Comparison of ENCODE assay signal across 19 cellular contexts in genomic region chr12:104309446-104309993, GRCh38. TPM values are rescaled to one million over a fixed set of nuclear protein-coding genes. Genes with fewer than 3 reads are reported as not detected.
DNase-seq lines count a peak whose midpoint lies in the region; ATAC-seq and TF ChIP-seq lines count a peak whose summit lies in the region.
"Had no signal": no experiment of that assay in that cellular context is flagged by ENCODE, and none has a peak within 500 bp of the region (broad histone marks: within the 10 kb centered on the region; RNA-seq: fewer than 3 reads in every experiment).

No MANE protein-coding gene starts in this region.

- H3K9me3 ChIP-seq in IMR-90 (ENCODE audit: control insufficient read depth, insufficient read depth, low read length) (no peaks in the 10 kb centered on the region), PC-9 (ENCODE audit: insufficient read depth, low read depth) (no peaks in the 10 kb centered on the region)
- H3K9me3 ChIP-seq in CD4-positive, alpha-beta T cell (ENCODE audit: control insufficient read depth, low read length) = no peaks in the 10 kb centered on the region
- H3K9me3 ChIP-seq: testis, vagina had no signal

- H4K20me1 ChIP-seq in IMR-90 (ENCODE audit: insufficient read depth, low read length) (peaks cover 90% of the 10 kb centered on the region), PC-9 (ENCODE audit: insufficient read depth) (peaks cover 100% of the 10 kb centered on the region)

- H3K18ac ChIP-seq in IMR-90 (ENCODE audit: low read depth, low read length) = no peak overlapping the region

- no peak overlapping the region for H3K4me3 Mint-ChIP-seq in nephron progenitor cell
- no peak overlapping the region for H3K4me3 Mint-ChIP-seq in CD4-positive, alpha-beta T cell
- H3K4me3 Mint-ChIP-seq: activated CD8-positive, alpha-beta T cell treated with anti-CD3 and anti-CD28 coated beads for 36 hours had no signal

- H4K5ac ChIP-seq in IMR-90 (ENCODE audit: low read depth, low read length) = no peak overlapping the region

- peak overlapping the region; percentile 8; the same call in 1 of the 2 replicates for H3K23ac ChIP-seq in IMR-90 (ENCODE audit: low read depth, low read length)

- H3K4me2 ChIP-seq in IMR-90 (ENCODE audit: low read depth, low read length) (no peak overlapping the region), PC-9 (peak overlapping the region; percentile 52)

- no peak for TF ChIP-seq POLR2A in IMR-90 (IDR thresholded peaks at IDR 0.05; ENCODE audit: low read depth, low read length)

- no CpG with 5 or more reads among the region's 4 CpGs for WGBS in IMR-90 (ENCODE audit: extremely low coverage in 2 of 2, insufficient read length in 1 of 2), 2 experiments

- H3K56ac ChIP-seq in IMR-90 (ENCODE audit: extremely low read depth, insufficient read depth, low read length) = no peak overlapping the region

- TF ChIP-seq RAD21 in IMR-90 (IDR thresholded peaks at IDR 0.05; ENCODE audit: low read length) = no peak

- peak overlapping the region; percentile 84 for H3K27ac Mint-ChIP-seq in nephron progenitor cell
- H3K27ac Mint-ChIP-seq in CD4-positive, alpha-beta T cell = no peak overlapping the region
- H3K27ac Mint-ChIP-seq: activated CD8-positive, alpha-beta T cell treated with anti-CD3 and anti-CD28 coated beads for 36 hours had no signal

- H3K27ac ChIP-seq in IMR-90 (ENCODE audit: insufficient read depth, low read length) (no peak overlapping the region), PC-9 (peak overlapping the region; percentile 77)
- no peak overlapping the region for H3K27ac ChIP-seq in CD4-positive, alpha-beta T cell (ENCODE audit: low read depth, low read length)
- H3K27ac ChIP-seq: 22Rv1, testis, vagina had no signal

- ATAC-seq in IMR-90 (ENCODE audit: low read depth) (peak; percentile 8; the same call in 1 of the 2 replicates), HG03280 (IDR thresholded peaks at IDR 0.05; ENCODE audit: unreplicated experiment) (no peak), HG03095 (IDR thresholded peaks at IDR 0.05; ENCODE audit: unreplicated experiment) (no peak)
- ATAC-seq in CD4-positive, alpha-beta T cell (ENCODE audit: poor library complexity) = no peak
- ATAC-seq: activated CD8-positive, alpha-beta T cell treated with anti-CD3 and anti-CD28 coated beads for 36 hours; left lobe of liver; stimulated activated naive CD8-positive, alpha-beta T cell treated with anti-CD3 and anti-CD28 coated beads, Interleukin-15, Interleukin-2, amounts not matched to agents 100 U/mL and 50 U/mL, for 24 hours had no signal

- H3K36me3 ChIP-seq in IMR-90 (ENCODE audit: control insufficient read depth, insufficient read depth, low read length) (peaks cover 34% of the 10 kb centered on the region), PC-9 (ENCODE audit: low read depth) (peaks cover 88% of the 10 kb centered on the region)

- H2AK5ac ChIP-seq in IMR-90 (ENCODE audit: low read depth, low read length) = no peak overlapping the region

- no peak overlapping the region for H3K9ac ChIP-seq in IMR-90 (ENCODE audit: low read depth, low read length)

- H3K4me1 ChIP-seq in IMR-90 (ENCODE audit: control insufficient read depth, insufficient read depth, low read length) = peaks cover 20% of the 10 kb centered on the region
- H3K4me1 ChIP-seq in PC-9 (replicated peaks; ENCODE audit: insufficient read depth) = peaks cover 98% of the 10 kb centered on the region

- no peak overlapping the region for H3K4ac ChIP-seq in IMR-90 (ENCODE audit: low read depth, low read length)

- no peak overlapping the region for H3K14ac ChIP-seq in IMR-90 (replicated peaks; ENCODE audit: low read depth, low read length)

- H2BK5ac ChIP-seq in IMR-90 (ENCODE audit: low read depth, low read length, poor library complexity, severe bottlenecking) = no peak overlapping the region

- H2BK20ac ChIP-seq in IMR-90 (ENCODE audit: low read depth, low read length) = no peak overlapping the region

- peaks cover 100% of the 10 kb centered on the region for H3K79me2 ChIP-seq in PC-9 (ENCODE audit: low read depth)

- H2AFZ ChIP-seq in IMR-90 (replicated peaks; ENCODE audit: low read length, poor library complexity) = no peak overlapping the region
- no peak overlapping the region for H2AFZ ChIP-seq in PC-9

- peaks cover 13% of the 10 kb centered on the region for H3K4me1 Mint-ChIP-seq in nephron progenitor cell
- H3K4me1 Mint-ChIP-seq in CD4-positive, alpha-beta T cell (ENCODE audit: low read depth) = peaks cover 37% of the 10 kb centered on the region

- peaks cover 16 to 56% of the 10 kb centered on the region in 2 experiments; a peak in 3 of 4 replicates for H3K79me1 ChIP-seq in IMR-90 (ENCODE audit: low read depth in 1 of 2, low read length in 2 of 2)

- H4K91ac ChIP-seq in IMR-90 (ENCODE audit: insufficient read depth, low read depth, low read length) = no peak overlapping the region

- no peak overlapping the region for H4K8ac ChIP-seq in IMR-90 (ENCODE audit: low read depth in 2 of 2, low read length in 2 of 2)

- no peak overlapping the region for H2BK120ac ChIP-seq in IMR-90 (ENCODE audit: low read depth, low read length)

- CTCF ChIA-PET in IMR-90 (lab: Yijun Ruan, JAX) (no interaction called here), PC-9 (lab: Charles Lee) (no interaction called here)
- CTCF ChIA-PET in CD4-positive, alpha-beta T cell (lab: Charles Lee) = no interaction called here

- H3F3A ChIP-seq in PC-9 (ENCODE audit: insufficient read depth, low read depth) = peaks cover 100% of the 10 kb centered on the region

- H3K9me3 Mint-ChIP-seq in nephron progenitor cell = peaks cover 11% of the 10 kb centered on the region
- no peaks in the 10 kb centered on the region for H3K9me3 Mint-ChIP-seq in CD4-positive, alpha-beta T cell
- H3K9me3 Mint-ChIP-seq: activated CD8-positive, alpha-beta T cell treated with anti-CD3 and anti-CD28 coated beads for 36 hours had no signal

- H3K36me3 Mint-ChIP-seq in nephron progenitor cell (ENCODE audit: low read depth) = peaks cover 80% of the 10 kb centered on the region
- peaks cover 48% of the 10 kb centered on the region for H3K36me3 Mint-ChIP-seq in CD4-positive, alpha-beta T cell (ENCODE audit: low read depth)

- intact Hi-C loops in IMR-90 (cut with micrococcal nuclease) (no loop called here), PC-9 (cut with micrococcal nuclease; ENCODE audit: unreplicated experiment) (no loop called here)
- intact Hi-C loops in CD4-positive, alpha-beta T cell (cut with DNase I, micrococcal nuclease) = loop anchor here in 1 of 2 experiments (10.0 kb wide), 1 partner anchor 245 kb away; the partner anchor contains the start of gene HCFC2

- H3K9me1 ChIP-seq in IMR-90 (ENCODE audit: insufficient read depth, low read length) = peaks cover 14% of the 10 kb centered on the region

- POLR2A ChIA-PET in IMR-90 (lab: Charles Lee; ENCODE audit: unreplicated experiment) (no interaction called here), PC-9 (lab: Charles Lee; ENCODE audit: unreplicated experiment) (no interaction called here)
- POLR2A ChIA-PET in CD4-positive, alpha-beta T cell (lab: Charles Lee) = no interaction called here

- H3K27me3 ChIP-seq in IMR-90 (ENCODE audit: control insufficient read depth, insufficient read depth, low read length) (no peaks in the 10 kb centered on the region), PC-9 (ENCODE audit: insufficient read depth, low read depth) (no peaks in the 10 kb centered on the region)
- H3K27me3 ChIP-seq in CD4-positive, alpha-beta T cell (ENCODE audit: control insufficient read depth, insufficient read depth, low read length) = no peaks in the 10 kb centered on the region
- H3K27me3 ChIP-seq: testis, vagina had no signal

- dilution Hi-C loops in IMR-90 (cut with HindIII; ENCODE audit: low sequenced_read_pairs, unreplicated experiment) = no loop called here

- BruUV-seq in IMR-90 (replicated peaks; lab: Mats Ljungman, UMichigan) (no TSS peak), PC-9 (replicated peaks; lab: Mats Ljungman, UMichigan) (no TSS peak)

- in situ Hi-C loops in IMR-90 (cut with MboI; ENCODE audit: low sequenced_read_pairs) = no loop called here

- DNase-seq in NCI-H1092 treated with DMSO at 0.1 percent for 48 hours (lab: John Stamatoyannopoulos, UW) (peak; percentile 3), NCI-H1092 (lab: John Stamatoyannopoulos, UW) (no peak), IMR-90 (no peak), PC-9 (no peak), nephron progenitor cell (no peak)
- no peak for DNase-seq in CD4-positive, alpha-beta T cell
- DNase-seq: activated CD8-positive, alpha-beta T cell treated with anti-CD3 and anti-CD28 coated beads for 36 hours; mesendoderm; NCI-H1105 treated with DMSO at 0.1 percent for 48 hours; NCI-H524; nucleus accumbens; stimulated activated CD4-positive, alpha-beta T cell treated with anti-CD3 and anti-CD28 coated beads, Interleukin-15, amount 100 ng/mL, for 24 hours; stimulated activated naive CD8-positive, alpha-beta T cell treated with anti-CD3 and anti-CD28 coated beads, Interleukin-15, Interleukin-2, amounts not matched to agents 100 U/mL and 50 U/mL, for 24 hours; testis had no signal

- no peaks in the 10 kb centered on the region for H3K9me2 ChIP-seq in PC-9 (ENCODE audit: insufficient read depth)

- H3K4me3 ChIP-seq in IMR-90 (ENCODE audit: insufficient read depth, low read depth, low read length) (no peak overlapping the region), PC-9 (no peak overlapping the region; the same call in 1 of the 2 replicates)
- H3K4me3 ChIP-seq: testis, vagina had no signal

- TF ChIP-seq CTCF in IMR-90 (conservative IDR thresholded peaks at IDR 0.05; ENCODE audit: low read depth, low read length) (no peak), PC-9 (conservative IDR thresholded peaks at IDR 0.05) (no peak), nephron progenitor cell (IDR thresholded peaks at IDR 0.05) (no peak)
- no peak for TF ChIP-seq CTCF in CD4-positive, alpha-beta T cell (IDR thresholded peaks at IDR 0.05)

- no peak overlapping the region for H2AK9ac ChIP-seq in IMR-90 (replicated peaks; ENCODE audit: low read depth, low read length, poor library complexity)

- no peaks in the 10 kb centered on the region for H3K27me3 Mint-ChIP-seq in nephron progenitor cell (ENCODE audit: low read depth, poor library complexity)
- H3K27me3 Mint-ChIP-seq in CD4-positive, alpha-beta T cell = no peaks in the 10 kb centered on the region
- H3K27me3 Mint-ChIP-seq: activated CD8-positive, alpha-beta T cell treated with anti-CD3 and anti-CD28 coated beads for 36 hours had no signal

- H2BK15ac ChIP-seq in IMR-90 (ENCODE audit: low read depth, low read length) = no peak overlapping the region

TF ChIP-seq in IMR-90, 13 proteins besides CTCF, POLR2A, EP300 and RAD21 (continues in another document):
- TF ChIP-seq RCOR1 (IDR thresholded peaks at IDR 0.05; ENCODE audit: insufficient replicate concordance, low read length) (no peak), SMC3 (IDR thresholded peaks at IDR 0.05; ENCODE audit: low read depth, low read length) (no peak)

RNA-seq across cellular contexts. Expression of gene EID3, which starts 6.0 kb away (rescaled TPM):
- total RNA-seq in IMR-90 (2012; rRNA removed) = 4.1 and 6.9 TPM in 2 replicates
- 2.0 and 2.2 TPM in 2 replicates for polyA plus RNA-seq in IMR-90 (2012; rRNA removed)
- polyA plus RNA-seq in IMR-90 (2012; cell fraction: cytosol; rRNA removed) = 0.48 and 0.92 TPM in 2 replicates
- polyA plus RNA-seq in IMR-90 (2012; cell fraction: nucleus; rRNA removed; ENCODE audit: low replicate concordance) = 5.9 and 6.1 TPM in 2 replicates
- total RNA-seq in PC-9 (2021) = 42.4 and 47.4 TPM in 2 replicates
- total RNA-seq in CD4-positive, alpha-beta T cell = 10 to 100 TPM; 13.5 to 14.3 TPM
